ENCODE assay signal across 8 cellular contexts in genomic region chr5:55226027-55226933, GRCh38. TPM values are rescaled to one million over a fixed set of nuclear protein-coding genes. Genes with fewer than 3 reads are reported as not detected.
DNase-seq lines count a peak whose midpoint lies in the region; ATAC-seq and TF ChIP-seq lines count a peak whose summit lies in the region.

No MANE protein-coding gene starts in this region.

- no peak for DNase-seq in AG09319 (ENCODE audit: extremely low read depth, low read depth)
- peak; percentile 74 for DNase-seq in NCI-H226
- peak; percentile 87 for DNase-seq in activated CD4-positive, alpha-beta T cell treated with anti-CD3 and anti-CD28 coated beads for 48 hours
- peak; percentile 69 for DNase-seq in epithelial cell of esophagus (ENCODE audit: low read depth)
- DNase-seq in natural killer cell = no peak

- H3K36me3 Mint-ChIP-seq in natural killer cell = no peaks in the 10 kb centered on the region

- peak overlapping the region; percentile 51 for H3K4me3 ChIP-seq in epithelial cell of esophagus (ENCODE audit: low read length)

- peak; percentile 41 for TF ChIP-seq CTCF in AG09319 (IDR thresholded peaks at IDR 0.05; ENCODE audit: low read depth, low read length)
- peak; percentile 55 for TF ChIP-seq CTCF in epithelial cell of esophagus (IDR thresholded peaks at IDR 0.05; ENCODE audit: insufficient read depth, low read depth, low read length, missing control alignments)
- no peak for TF ChIP-seq CTCF in natural killer cell (IDR thresholded peaks at IDR 0.05)

- ATAC-seq in GM18517 (IDR thresholded peaks at IDR 0.05; ENCODE audit: unreplicated experiment) = peak; percentile 48
- peak; percentile 59 for ATAC-seq in HG03159 (IDR thresholded peaks at IDR 0.05; ENCODE audit: unreplicated experiment)
- ATAC-seq in natural killer cell = peak in 2 of 3 donors; percentile 46
- ATAC-seq in HG02840 (IDR thresholded peaks at IDR 0.05; ENCODE audit: low FRiP score, unreplicated experiment) = no peak

- H3K4me1 Mint-ChIP-seq in natural killer cell = peaks cover 21 to 27% of the 10 kb centered on the region in 2 donors

- H3K9me3 Mint-ChIP-seq in natural killer cell = no peaks in the 10 kb centered on the region

- intact Hi-C loops in natural killer cell (cut with micrococcal nuclease) = no loop called here

- H3K27me3 Mint-ChIP-seq in natural killer cell (ENCODE audit: low read depth in 2 of 2) = peaks cover 74 to 82% of the 10 kb centered on the region in 2 donors

- H3K27ac Mint-ChIP-seq in natural killer cell = no peak overlapping the region

- peak overlapping the region; percentile 64 for H3K4me3 Mint-ChIP-seq in natural killer cell

RNA-seq across cellular contexts. Expression of gene MCIDAS, which starts 0.8 kb away (rescaled TPM):
- total RNA-seq in natural killer cell = not detected

RNA-seq across cellular contexts. Expression of gene CCNO, which starts 7.1 kb away (rescaled TPM):
- total RNA-seq in natural killer cell = not detected

RNA-seq across cellular contexts. Expression of gene CDC20B, which starts 53.3 kb away (rescaled TPM):
- not detected for total RNA-seq in natural killer cell

Comparison
In these comparisons a context has a peak if more than half of its experiments do, and no peak if none do; other contexts are left out.
1. DNase-seq: peak in NCI-H226 (single experiment), activated CD4-positive, alpha-beta T cell treated with anti-CD3 and anti-CD28 coated beads for 48 hours (single experiment) and epithelial cell of esophagus (single experiment); none in AG09319 (single experiment) and natural killer cell (single experiment).